In genomic region chr19:9847087-9847671, GRCh38 we compare ENCODE assay signal across 8 cellular contexts. TPM values are rescaled to one million over a fixed set of nuclear protein-coding genes. Genes with fewer than 3 reads are reported as not detected.
A peak's percentile ranks its signal among the peaks of the same experiment; 100 is the strongest.
DNase-seq lines count a peak whose midpoint lies in the region; ATAC-seq and TF ChIP-seq lines count a peak whose summit lies in the region.

No MANE protein-coding gene starts in this region.

- H3K27me3 ChIP-seq in cardiac muscle cell (no peaks in the 10 kb centered on the region), lung (ENCODE audit: control insufficient read depth, insufficient read depth) (no peaks in the 10 kb centered on the region)

- WGBS in lung, 2 donors = 76 to 78% methylated on average over 13 of the region's 13 CpGs

- no peak overlapping the region for H3K27ac ChIP-seq in cardiac muscle cell
- H3K27ac ChIP-seq in lung (ENCODE audit: low read depth in 1 of 2, low read length in 1 of 2) = peak overlapping the region in 1 of 2 donors; percentile 11
- peak overlapping the region; percentile 33 for H3K27ac ChIP-seq in temporal lobe (ENCODE audit: low read depth, low read length)

- intact Hi-C loops in cardiac septum (cut with DNase I) = no loop called here

- H3K36me3 ChIP-seq in cardiac muscle cell (peaks cover 7% of the 10 kb centered on the region), lung (ENCODE audit: control insufficient read depth in 2 of 2, insufficient read depth in 2 of 2, low read length in 2 of 2) (peaks cover 4 to 65% of the 10 kb centered on the region in 2 donors)

- peak in 1 of 2 donors; percentile 92 for DNase-seq in cardiac muscle cell (ENCODE audit: low read depth in 1 of 2, low spot score in 1 of 2)
- DNase-seq in cardiac septum (ENCODE audit: low spot score) = no peak
- DNase-seq in SW480 (ENCODE audit: low spot score) = peak; percentile 36
- DNase-seq in T47D (ENCODE audit: low read depth in 1 of 2, low spot score in 1 of 2) = peak; percentile 59 to 62
- peak; percentile 39 for DNase-seq in lung (ENCODE audit: low spot score)
- no peak for DNase-seq in cortex of kidney (lab: John Stamatoyannopoulos, UW)
- no peak for DNase-seq in mesenteric fat pad (ENCODE audit: low spot score)

- no peak overlapping the region for H3K4me3 ChIP-seq in cardiac muscle cell
- no peak overlapping the region for H3K4me3 ChIP-seq in lung

- in situ Hi-C loops in T47D (cut with HindIII; ENCODE audit: low pct_unique_long_range_greater_than_20kb, low sequenced_read_pairs) = no loop called here

- H3K9me3 ChIP-seq in cardiac muscle cell (ENCODE audit: low read depth) (no peaks in the 10 kb centered on the region), lung (ENCODE audit: control insufficient read depth in 2 of 2, insufficient read depth in 1 of 2, low read length in 1 of 2) (peaks cover 0 to 3% of the 10 kb centered on the region in 2 donors)

- ATAC-seq in lung (ENCODE audit: insufficient read depth, low FRiP score) = peak; percentile 9

- TF ChIP-seq CTCF in cardiac muscle cell (IDR thresholded peaks at IDR 0.05; ENCODE audit: low read depth, low read length) (peak; percentile 73), lung (IDR thresholded peaks at IDR 0.05; ENCODE audit: control extremely low read depth, extremely low read depth) (no peak)

- H3K4me1 ChIP-seq in cardiac muscle cell (ENCODE audit: low read depth) = no peaks in the 10 kb centered on the region
- no peaks in the 10 kb centered on the region for H3K4me1 ChIP-seq in lung (ENCODE audit: control insufficient read depth in 2 of 2, insufficient read depth in 2 of 2, low read length in 2 of 2)

RNA-seq across cellular contexts. Expression of gene PIN1, which starts 12.1 kb away (rescaled TPM):
- total RNA-seq in cardiac muscle cell (221 and 282 TPM in 2 replicates), cardiac septum (93.5 TPM), lung (10 to 100 TPM; 77.4 to 81.1 TPM), temporal lobe (72.5 TPM), mesenteric fat pad (52.0 TPM)
- polyA plus RNA-seq in cardiac muscle cell (270 and 309 TPM in 2 replicates), lung (100 to 1,000 TPM in 1 of 2 donors, 10 to 100 TPM in 1; 69.8 to 108 TPM)

RNA-seq across cellular contexts. Expression of gene UBL5, which starts 19.5 kb away (rescaled TPM):
- total RNA-seq in cardiac muscle cell (511 and 816 TPM in 2 replicates), cardiac septum (422 TPM), lung (100 to 1,000 TPM; 102 to 262 TPM), temporal lobe (108 TPM), mesenteric fat pad (263 TPM)
- polyA plus RNA-seq in cardiac muscle cell (870 and 943 TPM in 2 replicates), lung (1,000 to 10,000 TPM in 1 of 2 donors, 100 to 1,000 TPM in 1; 611 to 1,378 TPM)

RNA-seq across cellular contexts. Expression of gene FBXL12, which starts 28.3 kb away (rescaled TPM):
- 65.6 and 106 TPM in 2 replicates for total RNA-seq in cardiac muscle cell
- polyA plus RNA-seq in cardiac muscle cell = 47.5 and 49.7 TPM in 2 replicates
- 17.0 TPM for total RNA-seq in cardiac septum
- 10 to 100 TPM; 23.1 to 26.7 TPM for total RNA-seq in lung
- polyA plus RNA-seq in lung = 10 to 100 TPM; 18.8 to 27.0 TPM
- 3.7 TPM for total RNA-seq in temporal lobe
- total RNA-seq in mesenteric fat pad = 23.0 TPM

Comparison
In these comparisons a context has a peak if more than half of its experiments do, and no peak if none do; other contexts are left out.
1. DNase-seq: peak in SW480 (single experiment), T47D (2 of 2) and lung (single experiment); none in cardiac septum (single experiment), cortex of kidney (single experiment) and mesenteric fat pad (single experiment).